ENCODE assay signal across 11 cellular contexts in genomic region chr20:6940052-6940451, GRCh38.
DNase-seq lines count a peak whose midpoint lies in the region; ATAC-seq and TF ChIP-seq lines count a peak whose summit lies in the region.
"Had no signal": no experiment of that assay in that cellular context is flagged by ENCODE, and none has a peak within 500 bp of the region (broad histone marks: within the 10 kb centered on the region; RNA-seq: fewer than 3 reads in every experiment).

No MANE protein-coding gene starts in this region.

- no peaks in the 10 kb centered on the region for H3K4me1 Mint-ChIP-seq in osteocyte (ENCODE audit: unreplicated experiment)
- H3K4me1 Mint-ChIP-seq in stimulated activated effector memory CD8-positive, alpha-beta T cell treated with anti-CD3 and anti-CD28 coated beads, Interleukin-12 subunit alpha, Interleukin-12 subunit beta, amount 100 ng/mL, for 72 hours = no peaks in the 10 kb centered on the region

- peaks cover 0 to 3% (median 0%) of the 10 kb centered on the region in 45 donors for H3K27me3 ChIP-seq in dorsolateral prefrontal cortex
- H3K27me3 ChIP-seq: right atrium auricular region had no signal

- H3K27ac Mint-ChIP-seq in osteocyte (ENCODE audit: unreplicated experiment) = no peak overlapping the region
- H3K27ac Mint-ChIP-seq in stimulated activated effector memory CD8-positive, alpha-beta T cell treated with anti-CD3 and anti-CD28 coated beads, Interleukin-12 subunit alpha, Interleukin-12 subunit beta, amount 100 ng/mL, for 72 hours = no peak overlapping the region
- H3K27ac Mint-ChIP-seq: activated T-helper 2 cell treated with anti-CD3 and anti-CD28 coated beads, Interferon-gamma antibody, Interleukin-2, Interleukin-4, amounts not matched to agents 10 μg/mL and 5 μg/mL and 100 μg/mL, durations not matched to agents 14 hours and 24 hours and 36 hours had no signal

- TF ChIP-seq CTCF in dorsolateral prefrontal cortex (IDR thresholded peaks at IDR 0.05 in 54 of 56, conservative IDR thresholded peaks at IDR 0.05 in 2 of 56; ENCODE audit: low read depth in 1 of 56, partially characterized antibody in 56 of 56) (peak in 39 of 56 donors; percentile 5 to 52 (median 25)), osteocyte (IDR thresholded peaks at IDR 0.05) (peak; percentile 42)

- ATAC-seq in HG03469 (IDR thresholded peaks at IDR 0.05; ENCODE audit: unreplicated experiment) (no peak), GM21381 (IDR thresholded peaks at IDR 0.05; ENCODE audit: unreplicated experiment) (no peak)
- ATAC-seq in stimulated activated effector memory CD8-positive, alpha-beta T cell treated with anti-CD3 and anti-CD28 coated beads, Interleukin-12 subunit alpha, Interleukin-12 subunit beta, amount 100 ng/mL, for 72 hours = no peak

- no peak overlapping the region for H3K4me3 Mint-ChIP-seq in osteocyte (ENCODE audit: unreplicated experiment)
- H3K4me3 Mint-ChIP-seq in stimulated activated effector memory CD8-positive, alpha-beta T cell treated with anti-CD3 and anti-CD28 coated beads, Interleukin-12 subunit alpha, Interleukin-12 subunit beta, amount 100 ng/mL, for 72 hours = no peak overlapping the region

- H3K36me3 Mint-ChIP-seq in osteocyte (ENCODE audit: unreplicated experiment) = no peaks in the 10 kb centered on the region
- no peaks in the 10 kb centered on the region for H3K36me3 Mint-ChIP-seq in stimulated activated effector memory CD8-positive, alpha-beta T cell treated with anti-CD3 and anti-CD28 coated beads, Interleukin-12 subunit alpha, Interleukin-12 subunit beta, amount 100 ng/mL, for 72 hours

- intact Hi-C loops in dorsolateral prefrontal cortex (cut with DNase I) = no loop called here

- no peak overlapping the region for H3K4me3 ChIP-seq in dorsolateral prefrontal cortex
- H3K4me3 ChIP-seq: right atrium auricular region had no signal

- H3K27ac ChIP-seq in dorsolateral prefrontal cortex = no peak overlapping the region
- H3K27ac ChIP-seq: right atrium auricular region had no signal

- peak; percentile 5 for DNase-seq in DMS 273 (lab: John Stamatoyannopoulos, UW; ENCODE audit: unreplicated experiment)
- DNase-seq in DMS 273 treated with DMSO at 0.1 percent for 48 hours (lab: John Stamatoyannopoulos, UW) = no peak
- peak; percentile 64 for DNase-seq in NCI-H69 (lab: John Stamatoyannopoulos, UW)
- no peak for DNase-seq in dorsolateral prefrontal cortex
- DNase-seq in osteocyte (ENCODE audit: extremely low spot score, unreplicated experiment) = no peak
- DNase-seq in stimulated activated effector memory CD8-positive, alpha-beta T cell treated with anti-CD3 and anti-CD28 coated beads, Interleukin-12 subunit alpha, Interleukin-12 subunit beta, amount 100 ng/mL, for 72 hours (ENCODE audit: low spot score in 2 of 2) = no peak
- DNase-seq: substantia nigra had no signal

- H3K27me3 Mint-ChIP-seq in osteocyte (ENCODE audit: unreplicated experiment) = no peaks in the 10 kb centered on the region

- H3K9me3 Mint-ChIP-seq in osteocyte (ENCODE audit: unreplicated experiment) = peaks cover 4% of the 10 kb centered on the region
- peaks cover 13% of the 10 kb centered on the region for H3K9me3 Mint-ChIP-seq in stimulated activated effector memory CD8-positive, alpha-beta T cell treated with anti-CD3 and anti-CD28 coated beads, Interleukin-12 subunit alpha, Interleukin-12 subunit beta, amount 100 ng/mL, for 72 hours

Comparison
In these comparisons a context has a peak if more than half of its experiments do, and no peak if none do; other contexts are left out.
1. DNase-seq: peak in DMS 273 (single experiment) and NCI-H69 (single experiment); none in DMS 273 treated with DMSO at 0.1 percent for 48 hours (single experiment), dorsolateral prefrontal cortex (0 of 10), osteocyte (single experiment) and stimulated activated effector memory CD8-positive, alpha-beta T cell treated with anti-CD3 and anti-CD28 coated beads, Interleukin-12 subunit alpha, Interleukin-12 subunit beta, amount 100 ng/mL, for 72 hours (0 of 2).